ENCODE assay signal across 23 cellular contexts in genomic region chr15:29883126-29883525, GRCh38.
DNase-seq lines count a peak whose midpoint lies in the region; TF ChIP-seq lines count a peak whose summit lies in the region.
"Had no signal": no experiment of that assay in that cellular context is flagged by ENCODE, and none has a peak within 500 bp of the region (broad histone marks: within the 10 kb centered on the region; RNA-seq: fewer than 3 reads in every experiment).

No MANE protein-coding gene starts in this region.

- no peaks in the 10 kb centered on the region for H3K27me3 ChIP-seq in muscle layer of duodenum (ENCODE audit: low read depth, low read length)
- no peaks in the 10 kb centered on the region for H3K27me3 ChIP-seq in tibial artery
- H3K27me3 ChIP-seq: SJCRH30 had no signal

- H3K9me3 ChIP-seq in muscle layer of duodenum (ENCODE audit: control insufficient read depth in 1 of 2, low read length in 2 of 2) = no peaks in the 10 kb centered on the region
- H3K9me3 ChIP-seq in tibial artery = no peaks in the 10 kb centered on the region
- H3K9me3 ChIP-seq: gastroesophageal sphincter, lower lobe of right lung, psoas muscle, SJCRH30 had no signal

- H3K27ac ChIP-seq in muscle layer of duodenum (ENCODE audit: low read length) (peak overlapping the region; percentile 5), tibial artery (peak overlapping the region; percentile 65 to 84)
- H3K27ac ChIP-seq: gastroesophageal sphincter, lower lobe of right lung, psoas muscle, SJCRH30 had no signal

- TF ChIP-seq CTCF in fibroblast of villous mesenchyme (IDR thresholded peaks at IDR 0.05; ENCODE audit: insufficient read depth, low read depth, low read length) = no peak
- TF ChIP-seq CTCF in tibial artery (IDR thresholded peaks at IDR 0.05) = no peak

- peaks cover 0 to 31% of the 10 kb centered on the region in 2 donors for H3K4me1 ChIP-seq in muscle layer of duodenum (ENCODE audit: control insufficient read depth in 1 of 2, insufficient read depth in 2 of 2, low read length in 2 of 2)
- H3K4me1 ChIP-seq in tibial artery = peaks cover 0 to 58% (median 12%) of the 10 kb centered on the region in 4 donors
- H3K4me1 ChIP-seq: lower lobe of right lung, psoas muscle had no signal

- intact Hi-C loops in tibial artery (cut with DNase I; ENCODE audit: low total_unique reads) = no loop called here

- H3K36me3 ChIP-seq in muscle layer of duodenum (ENCODE audit: control insufficient read depth in 1 of 2, insufficient read depth in 2 of 2, low read length in 2 of 2) = no peaks in the 10 kb centered on the region
- no peaks in the 10 kb centered on the region for H3K36me3 ChIP-seq in tibial artery
- H3K36me3 ChIP-seq: gastroesophageal sphincter, lower lobe of right lung, SJCRH30 had no signal

- DNase-seq in amniotic epithelial cell (ENCODE audit: low read depth) (peak; percentile 70), fibroblast of villous mesenchyme (ENCODE audit: low read depth) (peak; percentile 62), tibial artery (no peak), T-helper 1 cell (no peak), hippocampal formation (lab: John Stamatoyannopoulos, UW) (no peak)
- no peak for DNase-seq in activated CD4-positive, alpha-beta T cell treated with anti-CD3 and anti-CD28 coated beads, Interleukin-2, amount 50 U/mL, for 4 hours
- DNase-seq: activated B cell treated with CpG ODN at 0.5 μM for 24 hours; activated CD8-positive, alpha-beta T cell treated with anti-CD3 and anti-CD28 coated beads, Interleukin-2, amount 10 ng/mL, durations not matched to agents 7 days and 5 days; activated T-cell treated with anti-CD3 and anti-CD28 coated beads, Interleukin-2, amount 50 U/mL, for 72 hours; AML-193; COR-L47; HFFc6; immature natural killer cell; lower lobe of right lung; MM.1S; naive thymus-derived CD8-positive, alpha-beta T cell; NCI-H146; NCI-H226; psoas muscle; SJCRH30; T-helper 2 cell had no signal

- H3K4me3 ChIP-seq in fibroblast of villous mesenchyme (ENCODE audit: low read depth, low read length) (no peak overlapping the region), muscle layer of duodenum (ENCODE audit: low read depth in 1 of 2, low read length in 2 of 2) (no peak overlapping the region), tibial artery (no peak overlapping the region)
- H3K4me3 ChIP-seq: gastroesophageal sphincter, lower lobe of right lung, psoas muscle, SJCRH30 had no signal

Comparison
In these comparisons a context has a peak if more than half of its experiments do, and no peak if none do; other contexts are left out.
1. DNase-seq: peak in amniotic epithelial cell (single experiment) and fibroblast of villous mesenchyme (single experiment); none in tibial artery (0 of 2), T-helper 1 cell (0 of 5), hippocampal formation (0 of 2) and activated CD4-positive, alpha-beta T cell treated with anti-CD3 and anti-CD28 coated beads, Interleukin-2, amount 50 U/mL, for 4 hours (0 of 2).